In the genomic region with DNA sequence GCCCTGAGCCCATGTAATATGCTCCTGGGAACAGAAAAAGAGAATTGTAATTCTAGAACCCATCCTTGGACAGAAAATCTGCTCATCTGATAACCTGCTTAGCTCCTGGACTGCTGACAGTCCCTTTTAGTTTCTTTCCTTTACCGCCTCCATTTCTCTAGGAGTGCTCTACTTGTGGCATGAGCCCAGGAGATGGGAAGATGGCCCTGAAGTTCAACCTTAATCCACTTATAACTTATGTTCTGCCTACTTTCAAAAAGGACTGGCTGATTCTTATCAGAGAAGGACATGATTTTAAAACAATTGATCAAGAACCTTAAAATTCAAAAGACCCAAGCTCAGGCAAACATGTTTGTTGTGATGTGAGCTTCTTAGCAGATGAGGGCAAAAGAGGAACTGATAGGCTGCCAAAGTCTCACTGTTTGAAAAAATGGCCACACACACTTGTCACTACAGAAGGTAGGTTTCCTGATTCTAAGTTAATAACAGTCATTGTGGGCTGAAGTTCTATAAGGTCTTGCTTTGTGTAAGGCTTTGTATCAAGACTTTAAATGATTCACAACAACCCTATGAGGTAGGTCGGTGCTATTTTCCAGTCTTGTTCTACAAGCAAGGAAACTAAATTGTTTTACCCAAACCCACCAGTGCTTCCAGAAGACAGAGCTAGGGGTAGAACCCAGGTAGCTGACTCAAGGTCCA, we compare ENCODE assay signal across 7 cellular contexts.
DNase-seq lines count a peak whose midpoint lies in the region; ATAC-seq lines count a peak whose summit lies in the region.

No MANE protein-coding gene starts in this region.

- DNase-seq in OCI-M1 (lab: John Stamatoyannopoulos, UW) (peak; percentile 17), SIG-M5 treated with dmso at 0.1 percent for 504 hours (lab: John Stamatoyannopoulos, UW; ENCODE audit: unreplicated experiment) (no peak), HUDEP-2 (lab: John Stamatoyannopoulos, UW; ENCODE audit: unreplicated experiment in 76 of 76) (no peak), NCI-H510A (lab: John Stamatoyannopoulos, UW) (no peak)

- ATAC-seq in GM18909 (IDR thresholded peaks at IDR 0.05; ENCODE audit: poor library complexity, unreplicated experiment) = peak; percentile 66
- ATAC-seq in HG02642 (IDR thresholded peaks at IDR 0.05; ENCODE audit: poor library complexity, unreplicated experiment) = peak; percentile 63

- H3K27ac ChIP-seq in skin epidermis = peak overlapping the region in 18 of 21 experiments; percentile 14 to 80 (median 54)

- H3K4me3 ChIP-seq in skin epidermis = no peak overlapping the region
